ENCODE assay signal across 27 cellular contexts in genomic region chr13:86840250-86841191, GRCh38.
"Had no signal": no experiment of that assay in that cellular context is flagged by ENCODE, and none has a peak within 500 bp of the region (broad histone marks: within the 10 kb centered on the region; RNA-seq: fewer than 3 reads in every experiment).

No MANE protein-coding gene starts in this region.

- H3K36me3 ChIP-seq: heart right ventricle, pancreas, vagina had no signal

- H3K4me1 ChIP-seq: heart right ventricle, psoas muscle, testis, vagina had no signal

- H3K4me3 Mint-ChIP-seq: activated CD4-positive, alpha-beta memory T cell treated with anti-CD3 and anti-CD28 coated beads for 36 hours; activated CD4-positive, alpha-beta T cell treated with anti-CD3 and anti-CD28 coated beads, Interleukin-2, amount 10 ng/mL, durations not matched to agents 24 days and 14 days; activated naive CD4-positive, alpha-beta T cell treated with anti-CD3 and anti-CD28 coated beads for 36 hours; activated naive CD8-positive, alpha-beta T cell treated with anti-CD3 and anti-CD28 coated beads, Interleukin-2, amount 10 ng/mL, durations not matched to agents 7 days and 5 days; activated T-helper 1 cell treated with anti-CD3 and anti-CD28 coated beads, Interleukin-12 subunit alpha, Interleukin-12 subunit beta, Interleukin-2, Interleukin-4 antibody, amounts not matched to agents 30 ng/mL and 10 ng/mL and 1 ng/mL, durations not matched to agents 14 hours and 24 hours and 36 hours; nephron progenitor cell had no signal

- H3K4me3 ChIP-seq: heart right ventricle, lung, pancreas, psoas muscle, smooth muscle cell, testis, vagina had no signal

- H3K4me1 Mint-ChIP-seq: activated CD4-positive, alpha-beta T cell treated with anti-CD3 and anti-CD28 coated beads, Interleukin-2, amount 10 ng/mL, durations not matched to agents 24 days and 14 days; activated naive CD8-positive, alpha-beta T cell treated with anti-CD3 and anti-CD28 coated beads, Interleukin-2, amount 10 ng/mL, durations not matched to agents 7 days and 5 days had no signal

- H3K27ac Mint-ChIP-seq: activated CD4-positive, alpha-beta memory T cell treated with anti-CD3 and anti-CD28 coated beads for 36 hours; activated CD4-positive, alpha-beta T cell treated with anti-CD3 and anti-CD28 coated beads, Interleukin-2, amount 10 ng/mL, durations not matched to agents 24 days and 14 days; activated naive CD4-positive, alpha-beta T cell treated with anti-CD3 and anti-CD28 coated beads for 36 hours; activated naive CD8-positive, alpha-beta T cell treated with anti-CD3 and anti-CD28 coated beads, Interleukin-2, amount 10 ng/mL, durations not matched to agents 7 days and 5 days; activated T-helper 1 cell treated with anti-CD3 and anti-CD28 coated beads, Interleukin-12 subunit alpha, Interleukin-12 subunit beta, Interleukin-2, Interleukin-4 antibody, amounts not matched to agents 30 ng/mL and 10 ng/mL and 1 ng/mL, durations not matched to agents 14 hours and 24 hours and 36 hours; nephron progenitor cell had no signal

- DNase-seq: activated CD4-positive, alpha-beta memory T cell treated with anti-CD3 and anti-CD28 coated beads for 36 hours; activated CD4-positive, CD25-positive, alpha-beta regulatory T cell treated with anti-CD3 and anti-CD28 coated beads, Interleukin-2, amount 50 U/mL, for 72 hours; activated CD8-positive, alpha-beta memory T cell treated with anti-CD3 and anti-CD28 coated beads, Interleukin-2, amount 50 U/mL, for 4 hours; activated effector memory CD4-positive, alpha-beta T cell treated with anti-CD3 and anti-CD28 coated beads, Interleukin-2, amount 50 U/mL, for 16 hours; activated naive CD4-positive, alpha-beta T cell treated with anti-CD3 and anti-CD28 coated beads for 36 hours; activated naive CD8-positive, alpha-beta T cell treated with anti-CD3 and anti-CD28 coated beads, Interleukin-2, amount 10 ng/mL, durations not matched to agents 7 days and 5 days; activated T-cell treated with anti-CD3 and anti-CD28 coated beads, Interleukin-2, amount 50 U/mL, for 1 hour; foreskin fibroblast; heart right ventricle; kidney glomerular epithelial cell; nephron progenitor cell; pancreas; psoas muscle; stimulated activated CD4-positive, alpha-beta T cell treated with anti-CD3 and anti-CD28 coated beads, Interleukin-1b, Interleukin-23, amount 100 ng/mL, for 48 hours; stimulated activated CD4-positive, alpha-beta T cell treated with anti-CD3 and anti-CD28 coated beads, Interleukin-4, amount 100 ng/mL, for 4 hours; stimulated activated CD8-positive, alpha-beta memory T cell treated with anti-CD3 and anti-CD28 coated beads, Interleukin-4, amount 100 ng/mL, for 48 hours; stimulated activated naive CD4-positive, alpha-beta T cell; T-helper 2 cell; testis; trophoblast cell had no signal

- FAIRE-seq: endothelial cell of umbilical vein, pancreas had no signal

- H3K27me3 Mint-ChIP-seq: activated CD4-positive, alpha-beta memory T cell treated with anti-CD3 and anti-CD28 coated beads for 36 hours; activated CD4-positive, alpha-beta T cell treated with anti-CD3 and anti-CD28 coated beads, Interleukin-2, amount 10 ng/mL, durations not matched to agents 24 days and 14 days; activated naive CD8-positive, alpha-beta T cell treated with anti-CD3 and anti-CD28 coated beads, Interleukin-2, amount 10 ng/mL, durations not matched to agents 7 days and 5 days had no signal

- ATAC-seq: left lobe of liver, pancreas, psoas muscle had no signal

- H3K9me3 ChIP-seq: pancreas, psoas muscle, testis, vagina had no signal

- H3K36me3 Mint-ChIP-seq: activated CD4-positive, alpha-beta memory T cell treated with anti-CD3 and anti-CD28 coated beads for 36 hours; activated naive CD8-positive, alpha-beta T cell treated with anti-CD3 and anti-CD28 coated beads, Interleukin-2, amount 10 ng/mL, durations not matched to agents 7 days and 5 days had no signal
